In the genomic region with DNA sequence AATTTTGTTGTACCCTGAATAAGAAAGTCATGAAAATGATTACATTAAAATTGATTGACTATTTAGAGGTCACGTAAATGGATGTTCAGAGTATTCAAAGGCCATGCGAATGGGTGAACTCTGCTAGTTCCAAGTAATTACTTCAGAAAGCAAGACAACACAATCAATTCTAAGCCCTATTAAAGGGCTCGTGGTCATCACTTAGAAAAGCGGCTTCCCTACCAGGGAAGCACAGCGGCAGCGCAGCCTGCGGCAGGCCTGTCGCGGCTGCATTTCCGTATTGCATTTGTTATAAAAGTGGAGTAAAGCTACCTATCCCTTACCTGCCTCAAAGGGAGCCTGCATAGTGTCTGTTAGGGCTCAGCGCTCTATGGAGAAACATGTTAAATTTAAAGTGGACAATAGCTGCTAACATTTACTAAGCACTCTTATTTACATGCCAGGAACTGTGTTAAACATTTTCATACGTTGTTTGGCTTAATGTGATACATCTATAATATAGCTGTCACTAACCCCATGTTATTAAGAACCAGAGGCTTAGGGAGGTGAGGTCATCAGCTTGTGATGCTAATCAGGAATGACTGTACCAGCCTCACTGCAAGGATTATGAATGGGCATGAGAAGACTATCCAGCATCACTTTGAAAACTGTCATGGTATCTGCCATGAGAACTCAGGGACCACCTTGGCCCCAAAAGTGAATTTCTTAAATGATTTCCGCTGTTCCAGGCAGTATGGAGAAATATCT, we compare ENCODE assay signal across 11 cellular contexts.
DNase-seq lines count a peak whose midpoint lies in the region; ATAC-seq, FAIRE-seq and TF ChIP-seq lines count a peak whose summit lies in the region.
"Had no signal": no experiment of that assay in that cellular context is flagged by ENCODE, and none has a peak within 500 bp of the region (broad histone marks: within the 10 kb centered on the region; RNA-seq: fewer than 3 reads in every experiment).

No MANE protein-coding gene starts in this region.

- H4K20me1 ChIP-seq in GM12878 (ENCODE audit: control insufficient read depth, insufficient read depth) (no peaks in the 10 kb centered on the region; the same call in 1 of the 2 replicates), neural cell (ENCODE audit: insufficient read depth) (no peaks in the 10 kb centered on the region)

- H3K27me3 ChIP-seq in GM12878 (replicated peaks in 1 of 2; ENCODE audit: control insufficient read depth in 2 of 2, insufficient read depth in 2 of 2, low read length in 1 of 2): no peaks in the 10 kb centered on the region
- H3K27me3 ChIP-seq in neural cell (ENCODE audit: insufficient read depth, low read depth, low read length): no peaks in the 10 kb centered on the region
- H3K27me3 ChIP-seq: stomach had no signal

- no peak for FAIRE-seq in GM12878 (lab: Jason Lieb, UNC)
- FAIRE-seq: kidney had no signal

- SMC1A ChIA-PET in GM12878 (lab: Charles Lee; ENCODE audit: uncharacterized antibody, unreplicated experiment): interaction anchor here (1.5 to 2.1 kb wide), 3 partner anchors 10 to 32 kb away, joined by 4 to 6 read pairs (median 4); no protein-coding TSS in a partner anchor

- 95% methylated on average over 13 of the region's 13 CpGs for WGBS in GM12878 (ENCODE audit: insufficient coverage, insufficient replicate concordance, low lambda C conversion rate, missing lambda C conversion rate)

- H3K4me1 ChIP-seq in HEK293 (ENCODE audit: control insufficient read depth, insufficient read depth, low read length) (no peaks in the 10 kb centered on the region), GM12878 (ENCODE audit: control insufficient read depth, insufficient read depth, low read length) (peaks cover 56% of the 10 kb centered on the region)

- BruUV-seq in GM12878 (replicated peaks; lab: Mats Ljungman, UMichigan): no TSS peak

- TF ChIP-seq POLR2A in GM12878 (IDR thresholded peaks at IDR 0.05; ENCODE audit: low read depth, low read length): no peak

- H2AFZ ChIP-seq in GM12878 (ENCODE audit: control insufficient read depth, low read depth, low read length) (no peak overlapping the region), neural cell (ENCODE audit: low read depth, low read length) (no peak overlapping the region)

- H3K4me3 ChIP-seq in HEK293 (ENCODE audit: low read depth, low read length) (no peak overlapping the region), GM12878 (no peak overlapping the region), neural cell (ENCODE audit: low read length) (no peak overlapping the region)

- H3K4me2 ChIP-seq in GM12878 (ENCODE audit: control insufficient read depth, insufficient read depth) (no peak overlapping the region), neural cell (ENCODE audit: low read length) (no peak overlapping the region)

- intact Hi-C loops in GM12878 (cut with micrococcal nuclease; ENCODE audit: unreplicated experiment): no loop called here

- H3F3A ChIP-seq in neural cell (ENCODE audit: insufficient read depth, low read length, poor library complexity, severe bottlenecking): peaks cover 5% of the 10 kb centered on the region

- no peak for TF ChIP-seq RAD21 in GM12878 (IDR thresholded peaks at IDR 0.05; ENCODE audit: insufficient read depth, low read depth, low read length)
- no peak for TF ChIP-seq RAD21 in neural cell (conservative IDR thresholded peaks at IDR 0.05)

- TF ChIP-seq EP300 in GM12878 (IDR thresholded peaks at IDR 0.05; ENCODE audit: borderline replicate concordance in 1 of 2, control insufficient read depth in 1 of 2, low read depth in 2 of 2, low read length in 2 of 2): no peak
- no peak for TF ChIP-seq EP300 in neural cell (conservative IDR thresholded peaks at IDR 0.05; ENCODE audit: poor library complexity, severe bottlenecking)

- no peak for ATAC-seq in GM12878
- ATAC-seq in GM19023 (IDR thresholded peaks at IDR 0.05; ENCODE audit: unreplicated experiment): no peak

- H3K36me3 ChIP-seq in HEK293 (ENCODE audit: control insufficient read depth in 2 of 2, insufficient read depth in 1 of 2, low read length in 2 of 2): no peaks in the 10 kb centered on the region
- peaks cover 22 to 47% of the 10 kb centered on the region in 2 experiments for H3K36me3 ChIP-seq in GM12878 (ENCODE audit: control insufficient read depth in 2 of 2, insufficient read depth in 2 of 2, low read length in 1 of 2)
- H3K36me3 ChIP-seq in neural cell (ENCODE audit: insufficient read depth, low read length): peaks cover 10% of the 10 kb centered on the region

- H3K9me2 ChIP-seq in neural cell (ENCODE audit: insufficient read depth, low read length): no peaks in the 10 kb centered on the region

- DNase-seq in NCI-H82 (lab: John Stamatoyannopoulos, UW) (peak; percentile 2), NCI-H82 treated with DMSO at 0.1 percent for 48 hours (lab: John Stamatoyannopoulos, UW; ENCODE audit: unreplicated experiment) (no peak), GM12878 (ENCODE audit: low read depth, low spot score) (no peak), SW 1271 (lab: John Stamatoyannopoulos, UW) (no peak)
- DNase-seq in activated effector memory CD4-positive, alpha-beta T cell treated with anti-CD3 and anti-CD28 coated beads, Interleukin-2, amount 50 U/mL, for 16 hours: no peak
- DNase-seq: kidney, NCI-H1930, stomach had no signal

- H3K9me3 ChIP-seq in HEK293 (ENCODE audit: control insufficient read depth, insufficient read depth, low read depth, low read length): no peaks in the 10 kb centered on the region
- H3K9me3 ChIP-seq in GM12878 (replicated peaks; ENCODE audit: control insufficient read depth, insufficient read depth, low read length): no peaks in the 10 kb centered on the region; the same call in 1 of the 3 replicates
- H3K9me3 ChIP-seq in neural cell (ENCODE audit: low read length): no peaks in the 10 kb centered on the region

- H3K9ac ChIP-seq in GM12878 (ENCODE audit: control insufficient read depth, insufficient read depth, low read length) (no peak overlapping the region), neural cell (ENCODE audit: low read length) (no peak overlapping the region)

- peaks cover 100% of the 10 kb centered on the region for H3K79me2 ChIP-seq in GM12878 (ENCODE audit: control insufficient read depth, insufficient read depth, low read length)
- peaks cover 40% of the 10 kb centered on the region for H3K79me2 ChIP-seq in neural cell (replicated peaks; ENCODE audit: insufficient read depth, low read length)

- RAD21 ChIA-PET in GM12878 (lab: Charles Lee; ENCODE audit: unreplicated experiment): interaction anchor here (0.9 to 1.4 kb wide), 4 partner anchors 32 to 41 kb away, joined by 3 to 6 read pairs (median 3); no protein-coding TSS in a partner anchor

- in situ Hi-C loops in GM12878 (cut with MboI): no loop called here

- H3K27ac ChIP-seq in HEK293 (ENCODE audit: extremely low read depth, low read depth, low read length) (no peak overlapping the region), GM12878 (ENCODE audit: control insufficient read depth, insufficient read depth) (no peak overlapping the region; the same call in 1 of the 2 replicates), neural cell (ENCODE audit: low read length) (peak overlapping the region; percentile 80)

- TF ChIP-seq CTCF in HEK293 (tag by site-specific recombination; IDR thresholded peaks at IDR 0.05) (no peak), GM12878 (IDR thresholded peaks at IDR 0.05 in 2 of 3, conservative IDR thresholded peaks at IDR 0.05 in 1 of 3; ENCODE audit: control insufficient read depth in 2 of 3, extremely low read depth in 1 of 3, insufficient read depth in 1 of 3, low read depth in 3 of 3, low read length in 3 of 3) (no peak), neural cell (IDR thresholded peaks at IDR 0.05; ENCODE audit: poor library complexity, severe bottlenecking) (no peak)

- CTCF ChIA-PET in HEK293 (lab: Yijun Ruan, JAX): interaction anchor here (0.5 kb wide), 1 partner anchor 7 kb away, joined by 4 read pairs; no protein-coding TSS in a partner anchor
- CTCF ChIA-PET in GM12878 (lab: Yijun Ruan, JAX): no interaction called here

- POLR2A ChIA-PET in HEK293 (lab: Yijun Ruan, JAX): no interaction called here
- POLR2A ChIA-PET in GM12878 (lab: Charles Lee): interaction anchor here (0.6 to 1.5 kb wide), 4 partner anchors 9 to 36 kb away, joined by 3 read pairs; no protein-coding TSS in a partner anchor

TF ChIP-seq in HEK293, 187 proteins besides CTCF, POLR2A, EP300 and RAD21 (continues in another document):
- TF ChIP-seq SP7 (tag by site-specific recombination; IDR thresholded peaks at IDR 0.05) (peak; percentile 88), ZNF366 (tag by site-specific recombination; conservative IDR thresholded peaks at IDR 0.05) (peak; percentile 28; the same call in 1 of the 2 replicates)

TF ChIP-seq in GM12878, 131 proteins besides CTCF, POLR2A, EP300 and RAD21:
- TF ChIP-seq NFIC (IDR thresholded peaks at IDR 0.05; ENCODE audit: low read depth, low read length) (no peak), ATF7 (IDR thresholded peaks at IDR 0.05; ENCODE audit: low read depth) (0 out of 2 replicates have a peak, but pooled peaks have one; percentile 12)

TF ChIP-seq in neural cell, 6 proteins besides CTCF, POLR2A, EP300 and RAD21 (continues in another document):
- no peak for TF ChIP-seq POLR2AphosphoS5 (IDR thresholded peaks at IDR 0.05)
- no peak for TF ChIP-seq MXI1 (conservative IDR thresholded peaks at IDR 0.05; ENCODE audit: poor library complexity, severe bottlenecking)
- TF ChIP-seq, protein P1, sequence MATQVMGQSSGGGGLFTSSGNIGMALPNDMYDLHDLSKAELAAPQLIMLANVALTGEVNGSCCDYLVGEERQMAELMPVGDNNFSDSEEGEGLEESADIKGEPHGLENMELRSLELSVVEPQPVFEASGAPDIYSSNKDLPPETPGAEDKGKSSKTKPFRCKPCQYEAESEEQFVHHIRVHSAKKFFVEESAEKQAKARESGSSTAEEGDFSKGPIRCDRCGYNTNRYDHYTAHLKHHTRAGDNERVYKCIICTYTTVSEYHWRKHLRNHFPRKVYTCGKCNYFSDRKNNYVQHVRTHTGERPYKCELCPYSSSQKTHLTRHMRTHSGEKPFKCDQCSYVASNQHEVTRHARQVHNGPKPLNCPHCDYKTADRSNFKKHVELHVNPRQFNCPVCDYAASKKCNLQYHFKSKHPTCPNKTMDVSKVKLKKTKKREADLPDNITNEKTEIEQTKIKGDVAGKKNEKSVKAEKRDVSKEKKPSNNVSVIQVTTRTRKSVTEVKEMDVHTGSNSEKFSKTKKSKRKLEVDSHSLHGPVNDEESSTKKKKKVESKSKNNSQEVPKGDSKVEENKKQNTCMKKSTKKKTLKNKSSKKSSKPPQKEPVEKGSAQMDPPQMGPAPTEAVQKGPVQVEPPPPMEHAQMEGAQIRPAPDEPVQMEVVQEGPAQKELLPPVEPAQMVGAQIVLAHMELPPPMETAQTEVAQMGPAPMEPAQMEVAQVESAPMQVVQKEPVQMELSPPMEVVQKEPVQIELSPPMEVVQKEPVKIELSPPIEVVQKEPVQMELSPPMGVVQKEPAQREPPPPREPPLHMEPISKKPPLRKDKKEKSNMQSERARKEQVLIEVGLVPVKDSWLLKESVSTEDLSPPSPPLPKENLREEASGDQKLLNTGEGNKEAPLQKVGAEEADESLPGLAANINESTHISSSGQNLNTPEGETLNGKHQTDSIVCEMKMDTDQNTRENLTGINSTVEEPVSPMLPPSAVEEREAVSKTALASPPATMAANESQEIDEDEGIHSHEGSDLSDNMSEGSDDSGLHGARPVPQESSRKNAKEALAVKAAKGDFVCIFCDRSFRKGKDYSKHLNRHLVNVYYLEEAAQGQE (IDR thresholded peaks at IDR 0.05; ENCODE audit: borderline replicate concordance): no peak
- TF ChIP-seq EZH2 (IDR thresholded peaks at IDR 0.05; ENCODE audit: borderline replicate concordance, insufficient read depth, low read length, poor library complexity, severe bottlenecking): no peak
